In genomic region chr19:7993560-7993959, GRCh38 we compare ENCODE assay signal across 24 cellular contexts. TPM values are rescaled to one million over a fixed set of nuclear protein-coding genes. Genes with fewer than 3 reads are reported as not detected.
DNase-seq lines count a peak whose midpoint lies in the region; ATAC-seq and TF ChIP-seq lines count a peak whose summit lies in the region.
"Had no signal": no experiment of that assay in that cellular context is flagged by ENCODE, and none has a peak within 500 bp of the region (broad histone marks: within the 10 kb centered on the region; RNA-seq: fewer than 3 reads in every experiment).

No MANE protein-coding gene starts in this region.

- TF ChIP-seq CTCF in heart right ventricle (IDR thresholded peaks at IDR 0.05) (no peak), mesothelial cell of epicardium (IDR thresholded peaks at IDR 0.05; ENCODE audit: unreplicated experiment) (no peak), spleen (IDR thresholded peaks at IDR 0.05 in 8 of 11, conservative IDR thresholded peaks at IDR 0.05 in 3 of 11) (no peak)

- H3K4me1 ChIP-seq in heart right ventricle (peaks cover 4 to 51% (median 26%) of the 10 kb centered on the region in 9 donors), aorta (ENCODE audit: control insufficient read depth in 1 of 2, insufficient read depth in 2 of 2, low read length in 2 of 2) (no peaks in the 10 kb centered on the region), HAP-1 (peaks cover 9% of the 10 kb centered on the region), spleen (peaks cover under 1 to 56% (median 20%) of the 10 kb centered on the region in 6 donors)

- peak; percentile 38 to 84 (median 61) for ATAC-seq in heart right ventricle
- peak; percentile 48 for ATAC-seq in aorta (ENCODE audit: low FRiP score)
- no peak for ATAC-seq in HG03354 (IDR thresholded peaks at IDR 0.05; ENCODE audit: poor library complexity, severe bottlenecking, unreplicated experiment)

- peaks cover 10% of the 10 kb centered on the region for H3K36me3 Mint-ChIP-seq in activated CD4-positive, alpha-beta memory T cell treated with anti-CD3 and anti-CD28 coated beads for 36 hours
- H3K36me3 Mint-ChIP-seq in activated CD4-positive, alpha-beta memory T cell treated with anti-CD3 and anti-CD28 coated beads, Interleukin-2, amount 10 ng/mL, durations not matched to agents 7 days and 5 days (ENCODE audit: low read depth), result peaks cover 11% of the 10 kb centered on the region
- peaks cover 12% of the 10 kb centered on the region for H3K36me3 Mint-ChIP-seq in mesothelial cell of epicardium

- no peaks in the 10 kb centered on the region for H3K27me3 Mint-ChIP-seq in activated CD4-positive, alpha-beta memory T cell treated with anti-CD3 and anti-CD28 coated beads for 36 hours
- H3K27me3 Mint-ChIP-seq in activated CD4-positive, alpha-beta memory T cell treated with anti-CD3 and anti-CD28 coated beads, Interleukin-2, amount 10 ng/mL, durations not matched to agents 7 days and 5 days, result no peaks in the 10 kb centered on the region
- H3K27me3 Mint-ChIP-seq in mesothelial cell of epicardium (ENCODE audit: low read depth), result no peaks in the 10 kb centered on the region
- H3K27me3 Mint-ChIP-seq: activated naive CD8-positive, alpha-beta T cell treated with anti-CD3 and anti-CD28 coated beads, Interleukin-2, amount 10 ng/mL, durations not matched to agents 7 days and 5 days; activated T-cell treated with anti-CD3 and anti-CD28 coated beads, Interleukin-2, amount 50 U/mL, for 24 hours had no signal

- no peak overlapping the region for H3K4me3 Mint-ChIP-seq in activated CD4-positive, alpha-beta memory T cell treated with anti-CD3 and anti-CD28 coated beads for 36 hours
- no peak overlapping the region for H3K4me3 Mint-ChIP-seq in activated CD4-positive, alpha-beta memory T cell treated with anti-CD3 and anti-CD28 coated beads, Interleukin-2, amount 10 ng/mL, durations not matched to agents 7 days and 5 days
- no peak overlapping the region for H3K4me3 Mint-ChIP-seq in mesothelial cell of epicardium
- H3K4me3 Mint-ChIP-seq: activated naive CD8-positive, alpha-beta T cell treated with anti-CD3 and anti-CD28 coated beads, Interleukin-2, amount 10 ng/mL, durations not matched to agents 7 days and 5 days; activated T-cell treated with anti-CD3 and anti-CD28 coated beads, Interleukin-2, amount 50 U/mL, for 24 hours had no signal

- in situ Hi-C loops in HAP-1 (cut with MboI; ENCODE audit: low sequenced_read_pairs), result no loop called here

- H3K27ac ChIP-seq in heart right ventricle, result peak overlapping the region in 6 of 10 donors; percentile 14 to 49 (median 35)
- H3K27ac ChIP-seq in aorta (ENCODE audit: low read depth in 1 of 2, low read length in 2 of 2), result no peak overlapping the region
- H3K27ac ChIP-seq in spleen, result no peak overlapping the region
- H3K27ac ChIP-seq: 22Rv1, SK-N-MC, skin epidermis had no signal

- intact Hi-C loops in activated CD4-positive, alpha-beta memory T cell treated with anti-CD3 and anti-CD28 coated beads for 36 hours (cut with micrococcal nuclease), result no loop called here
- intact Hi-C loops in heart right ventricle (cut with DNase I), result no loop called here
- intact Hi-C loops in aorta (cut with DNase I), result no loop called here
- intact Hi-C loops in spleen (cut with DNase I; ENCODE audit: low total_unique reads), result no loop called here

- H3K27ac Mint-ChIP-seq in activated CD4-positive, alpha-beta memory T cell treated with anti-CD3 and anti-CD28 coated beads for 36 hours, result peak overlapping the region; percentile 43
- H3K27ac Mint-ChIP-seq in activated CD4-positive, alpha-beta memory T cell treated with anti-CD3 and anti-CD28 coated beads, Interleukin-2, amount 10 ng/mL, durations not matched to agents 7 days and 5 days, result no peak overlapping the region
- H3K27ac Mint-ChIP-seq in mesothelial cell of epicardium, result peak overlapping the region; percentile 41
- H3K27ac Mint-ChIP-seq: activated naive CD8-positive, alpha-beta T cell treated with anti-CD3 and anti-CD28 coated beads, Interleukin-2, amount 10 ng/mL, durations not matched to agents 7 days and 5 days had no signal

- POLR2A ChIA-PET in activated CD4-positive, alpha-beta memory T cell treated with anti-CD3 and anti-CD28 coated beads for 36 hours (lab: Charles Lee), result no interaction called here
- POLR2A ChIA-PET in activated CD4-positive, alpha-beta memory T cell treated with anti-CD3 and anti-CD28 coated beads, Interleukin-2, amount 10 ng/mL, durations not matched to agents 7 days and 5 days (lab: Charles Lee), result no interaction called here

- peaks cover 42% of the 10 kb centered on the region for H3K4me1 Mint-ChIP-seq in activated CD4-positive, alpha-beta memory T cell treated with anti-CD3 and anti-CD28 coated beads for 36 hours (ENCODE audit: low read depth)
- peaks cover 25% of the 10 kb centered on the region for H3K4me1 Mint-ChIP-seq in activated CD4-positive, alpha-beta memory T cell treated with anti-CD3 and anti-CD28 coated beads, Interleukin-2, amount 10 ng/mL, durations not matched to agents 7 days and 5 days
- peaks cover 13% of the 10 kb centered on the region for H3K4me1 Mint-ChIP-seq in mesothelial cell of epicardium

- CTCF ChIA-PET in activated CD4-positive, alpha-beta memory T cell treated with anti-CD3 and anti-CD28 coated beads for 36 hours (lab: Charles Lee), result interaction anchor here (1.1 kb wide), 1 partner anchor 9 kb away, joined by 3 read pairs; no protein-coding TSS in a partner anchor
- CTCF ChIA-PET in activated CD4-positive, alpha-beta memory T cell treated with anti-CD3 and anti-CD28 coated beads, Interleukin-2, amount 10 ng/mL, durations not matched to agents 7 days and 5 days (lab: Charles Lee), result no interaction called here

- no peak overlapping the region for H3K4me3 ChIP-seq in heart right ventricle
- no peak overlapping the region for H3K4me3 ChIP-seq in aorta (ENCODE audit: low read length in 2 of 2)
- no peak overlapping the region for H3K4me3 ChIP-seq in HAP-1
- H3K4me3 ChIP-seq in spleen, result no peak overlapping the region
- H3K4me3 ChIP-seq: SK-N-MC, skin epidermis had no signal

- no peaks in the 10 kb centered on the region for H3K9me3 Mint-ChIP-seq in activated CD4-positive, alpha-beta memory T cell treated with anti-CD3 and anti-CD28 coated beads for 36 hours
- no peaks in the 10 kb centered on the region for H3K9me3 Mint-ChIP-seq in activated CD4-positive, alpha-beta memory T cell treated with anti-CD3 and anti-CD28 coated beads, Interleukin-2, amount 10 ng/mL, durations not matched to agents 7 days and 5 days
- no peaks in the 10 kb centered on the region for H3K9me3 Mint-ChIP-seq in mesothelial cell of epicardium
- H3K9me3 Mint-ChIP-seq: activated naive CD8-positive, alpha-beta T cell treated with anti-CD3 and anti-CD28 coated beads, Interleukin-2, amount 10 ng/mL, durations not matched to agents 7 days and 5 days; activated T-cell treated with anti-CD3 and anti-CD28 coated beads, Interleukin-2, amount 50 U/mL, for 24 hours had no signal

- H3K27me3 ChIP-seq in heart right ventricle (no peaks in the 10 kb centered on the region), aorta (ENCODE audit: control insufficient read depth in 1 of 2, insufficient read depth in 2 of 2, low read length in 1 of 2) (no peaks in the 10 kb centered on the region), HAP-1 (ENCODE audit: low read depth) (no peaks in the 10 kb centered on the region), spleen (replicated peaks in 1 of 7) (no peaks in the 10 kb centered on the region)

- 55 to 67% methylated on average over 11 of the region's 11 CpGs for WGBS in heart right ventricle, 2 donors
- WGBS in aorta, 2 donors, result 77 to 80% methylated on average over 11 of the region's 11 CpGs
- 91 to 96% (median 94%) methylated on average over 11 of the region's 11 CpGs for WGBS in spleen, 5 donors

- no peaks in the 10 kb centered on the region for H3K9me3 ChIP-seq in heart right ventricle
- H3K9me3 ChIP-seq in aorta (ENCODE audit: control insufficient read depth, low read length), result no peaks in the 10 kb centered on the region
- H3K9me3 ChIP-seq in HAP-1, result no peaks in the 10 kb centered on the region
- H3K9me3 ChIP-seq in spleen, result no peaks in the 10 kb centered on the region

- no peak for DNase-seq in activated CD4-positive, alpha-beta memory T cell treated with anti-CD3 and anti-CD28 coated beads for 36 hours
- no peak for DNase-seq in activated CD4-positive, alpha-beta memory T cell treated with anti-CD3 and anti-CD28 coated beads, Interleukin-2, amount 10 ng/mL, durations not matched to agents 7 days and 5 days
- DNase-seq in heart right ventricle, result no peak
- DNase-seq in mesothelial cell of epicardium (ENCODE audit: low spot score in 2 of 2, unreplicated experiment in 2 of 2), result no peak
- DNase-seq in aorta, result no peak
- no peak for DNase-seq in HAP-1 (ENCODE audit: low spot score in 2 of 2)
- no peak for DNase-seq in spleen
- DNase-seq: activated CD4-positive, alpha-beta T cell treated with anti-CD3 and anti-CD28 coated beads, Interleukin-2, amount 50 U/mL, for 1 hour; activated naive CD8-positive, alpha-beta T cell treated with anti-CD3 and anti-CD28 coated beads, Interleukin-2, amount 10 ng/mL, durations not matched to agents 7 days and 5 days; activated T-cell treated with anti-CD3 and anti-CD28 coated beads, Interleukin-2, amount 50 U/mL, for 24 hours; DMS153; foreskin melanocyte; HCEC 1CT; NCI-H2029 treated with DMSO at 0.1 percent for 48 hours; NCI-H524 treated with DMSO at 0.1 percent for 48 hours; nucleus accumbens; stimulated activated CD4-positive, alpha-beta T cell treated with anti-CD3 and anti-CD28 coated beads, Interleukin-4, amount 100 ng/mL, for 4 hours had no signal

- peaks cover 0 to 43% (median 23%) of the 10 kb centered on the region in 9 donors for H3K36me3 ChIP-seq in heart right ventricle
- H3K36me3 ChIP-seq in aorta (ENCODE audit: control insufficient read depth in 1 of 2, insufficient read depth in 2 of 2, low read length in 1 of 2), result peaks cover 5 to 7% of the 10 kb centered on the region in 2 donors
- peaks cover 43% of the 10 kb centered on the region for H3K36me3 ChIP-seq in HAP-1 (replicated peaks)
- peaks cover 7 to 53% (median 35%) of the 10 kb centered on the region in 6 donors for H3K36me3 ChIP-seq in spleen

- no peak for TF ChIP-seq POLR2A in spleen (IDR thresholded peaks at IDR 0.05)

RNA-seq across cellular contexts. Expression of gene ELAVL1, which starts 11.9 kb away (rescaled TPM):
- total RNA-seq in activated CD4-positive, alpha-beta memory T cell treated with anti-CD3 and anti-CD28 coated beads for 36 hours, result 100 to 1,000 TPM; 143 to 145 TPM
- total RNA-seq in activated CD4-positive, alpha-beta memory T cell treated with anti-CD3 and anti-CD28 coated beads, Interleukin-2, amount 10 ng/mL, durations not matched to agents 7 days and 5 days, result 100 to 1,000 TPM in 1 of 2 experiments, 10 to 100 TPM in 1; 93.6 to 102 TPM
- total RNA-seq in heart right ventricle, result 10 to 100 TPM; 44.2 to 60.1 (median 55.3) TPM
- polyA plus RNA-seq in heart right ventricle, result 10 to 100 TPM; 11.6 to 31.7 TPM
- total RNA-seq in mesothelial cell of epicardium, result 112 to 119 TPM (median 116 TPM) in 3 replicates
- 10 to 100 TPM; 48.5 to 48.9 TPM for total RNA-seq in aorta
- 10 to 100 TPM in 1 of 2 donors, 1 to 10 TPM in 1; 8.1 to 24.2 TPM for polyA plus RNA-seq in aorta
- total RNA-seq in spleen, result 10 to 100 TPM; 28.2 to 66.7 (median 52.9) TPM
- polyA plus RNA-seq in spleen, result 10 to 100 TPM; 13.5 to 21.2 (median 18.9) TPM

RNA-seq across cellular contexts. Expression of gene TIMM44, which starts 50.1 kb away (rescaled TPM):
- 10 to 100 TPM; 66.5 to 68.5 TPM for total RNA-seq in activated CD4-positive, alpha-beta memory T cell treated with anti-CD3 and anti-CD28 coated beads for 36 hours
- 10 to 100 TPM; 48.4 to 50.9 TPM for total RNA-seq in activated CD4-positive, alpha-beta memory T cell treated with anti-CD3 and anti-CD28 coated beads, Interleukin-2, amount 10 ng/mL, durations not matched to agents 7 days and 5 days
- total RNA-seq in heart right ventricle, result 10 to 100 TPM; 54.9 to 97.5 (median 71.4) TPM
- 100 to 1,000 TPM; 110 to 188 TPM for polyA plus RNA-seq in heart right ventricle
- total RNA-seq in mesothelial cell of epicardium, result 76.3 to 80.7 TPM (median 78.3 TPM) in 3 replicates
- 10 to 100 TPM; 44.5 to 53.5 TPM for total RNA-seq in aorta
- polyA plus RNA-seq in aorta, result 100 to 1,000 TPM in 1 of 2 donors, 10 to 100 TPM in 1; 26.4 to 126 TPM
- 10 to 100 TPM; 33.2 to 94.9 (median 63.5) TPM for total RNA-seq in spleen
- polyA plus RNA-seq in spleen, result 10 to 100 TPM; 37.4 to 67.3 (median 66.0) TPM

RNA-seq across cellular contexts. Expression of gene CCL25, which starts 59.0 kb away (rescaled TPM):
- not detected for total RNA-seq in activated CD4-positive, alpha-beta memory T cell treated with anti-CD3 and anti-CD28 coated beads for 36 hours
- not detected for total RNA-seq in activated CD4-positive, alpha-beta memory T cell treated with anti-CD3 and anti-CD28 coated beads, Interleukin-2, amount 10 ng/mL, durations not matched to agents 7 days and 5 days
- total RNA-seq in heart right ventricle (not detected), mesothelial cell of epicardium (0.29 to 0.42 TPM in 2 of 3 replicates, not detected in the other), aorta (not detected), spleen (1 to 10 TPM in 1 of 7 donors, under 1 TPM in 2, not detected in 4; 0.55 to 1.2 (median 0.77) TPM)
- polyA plus RNA-seq in heart right ventricle (not detected), aorta (10 to 100 TPM in 1 of 2 donors, not detected in 1; 25.2 TPM), spleen (under 1 TPM; 0.42 to 0.78 (median 0.51) TPM)
- total RNA-seq: cerebellum, endothelial cell of umbilical vein had no signal
- polyA plus RNA-seq: BJ, endothelial cell of umbilical vein had no signal

Comparison
In these comparisons a context has a peak if more than half of its experiments do, and no peak if none do; other contexts are left out.
1. H3K27ac ChIP-seq: peak in heart right ventricle (6 of 10); none in aorta (0 of 2) and spleen (0 of 8).